In the genomic region with DNA sequence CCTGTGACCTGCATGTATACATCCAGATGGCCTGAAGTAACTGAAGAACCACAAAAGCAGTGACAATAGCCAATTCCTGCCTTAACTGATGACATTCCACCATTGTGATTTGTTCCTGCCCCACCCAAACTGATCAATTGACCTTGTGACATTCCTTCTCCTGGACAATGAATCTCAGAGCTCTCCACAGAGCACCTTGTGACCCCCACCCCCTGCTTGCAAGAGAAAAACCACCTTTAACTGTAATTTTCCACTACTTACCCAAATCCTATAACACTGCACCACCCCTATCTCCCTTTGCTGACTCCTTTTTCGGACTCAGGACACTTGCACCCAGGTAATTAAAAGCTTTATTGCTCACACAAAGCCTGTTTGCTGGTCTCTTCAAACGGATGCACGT, we compare ENCODE assay signal across 24 cellular contexts.
"Had no signal": no experiment of that assay in that cellular context is flagged by ENCODE, and none has a peak within 500 bp of the region (broad histone marks: within the 10 kb centered on the region; RNA-seq: fewer than 3 reads in every experiment).

No MANE protein-coding gene starts in this region.

- H3K9me3 ChIP-seq: esophagus squamous epithelium, stomach, thyroid gland, upper lobe of right lung had no signal

- ATAC-seq: activated CD8-positive, alpha-beta T cell treated with anti-CD3 and anti-CD28 coated beads for 36 hours; left cardiac atrium; right cardiac atrium; stimulated activated naive B cell treated with anti-CD40 and anti-IgM and Interleukin-4, amounts not matched to agents 10 μg/mL and 1 μg/mL and 100 μg/mL, for 72 hours; T-helper 17 cell; upper lobe of right lung had no signal

- H3K4me3 ChIP-seq: esophagus squamous epithelium, stomach, thyroid gland, upper lobe of right lung had no signal

- H3K36me3 ChIP-seq: esophagus squamous epithelium, stomach, thyroid gland, upper lobe of right lung had no signal

- H3K4me1 Mint-ChIP-seq: central memory CD8-positive, alpha-beta T cell; naive B cell; stimulated activated naive B cell treated with anti-CD40 and anti-IgM and Interleukin-4, amounts not matched to agents 10 μg/mL and 1 μg/mL and 100 μg/mL, for 72 hours; T-helper 17 cell had no signal

- H3K27ac ChIP-seq: epithelial cell of prostate, esophagus squamous epithelium, stomach, thyroid gland, upper lobe of right lung had no signal

- DNase-seq: activated CD4-positive, alpha-beta T cell treated with anti-CD3 and anti-CD28 coated beads, Interleukin-2, amount 50 U/mL, for 1 hour; activated CD8-positive, alpha-beta T cell treated with anti-CD3 and anti-CD28 coated beads for 36 hours; activated naive CD4-positive, alpha-beta T cell treated with Interleukin-2 at 50 U/mL for 16 hours; activated T-cell treated with anti-CD3 and anti-CD28 coated beads, Interleukin-2, amount 50 U/mL, for 48 hours; anterior cingulate cortex; effector CD4-positive, alpha-beta T cell; esophagus squamous epithelium; foreskin melanocyte; left cardiac atrium; mammary epithelial cell; naive B cell; right cardiac atrium; stimulated activated CD4-positive, alpha-beta T cell treated with anti-CD3 and anti-CD28 coated beads, Interleukin-15, amount 100 ng/mL, for 24 hours; stimulated activated CD4-positive, alpha-beta T cell treated with anti-CD3 and anti-CD28 coated beads, Interleukin-2, amount 100 ng/mL, for 24 hours; stimulated activated naive B cell treated with anti-CD40 and anti-IgM and Interleukin-4, amounts not matched to agents 10 μg/mL and 1 μg/mL and 100 μg/mL, for 72 hours; stomach; T-helper 17 cell; thyroid gland; upper lobe of right lung had no signal

- H3K4me1 ChIP-seq: esophagus squamous epithelium, stomach, thyroid gland, upper lobe of right lung had no signal

- H3K27me3 ChIP-seq: esophagus squamous epithelium, stomach, thyroid gland, upper lobe of right lung had no signal

- H3K27me3 Mint-ChIP-seq: activated CD8-positive, alpha-beta T cell treated with anti-CD3 and anti-CD28 coated beads for 36 hours; activated naive CD8-positive, alpha-beta T cell; central memory CD8-positive, alpha-beta T cell; dendritic cell treated with granulocyte-macrophage colony-stimulating factor and Interleukin-4, amounts not matched to agents 40 ng/mL and 50 ng/mL, for 4 days; naive B cell; stimulated activated naive B cell treated with anti-CD40 and anti-IgM and Interleukin-4, amounts not matched to agents 10 μg/mL and 1 μg/mL and 100 μg/mL, for 72 hours; T-helper 17 cell had no signal

- H3K36me3 Mint-ChIP-seq: mesothelial cell of epicardium; naive B cell; stimulated activated naive B cell treated with anti-CD40 and anti-IgM and Interleukin-4, amounts not matched to agents 10 μg/mL and 1 μg/mL and 100 μg/mL, for 72 hours had no signal

- H3K9me3 Mint-ChIP-seq: central memory CD8-positive, alpha-beta T cell had no signal

- H3K27ac Mint-ChIP-seq: activated CD8-positive, alpha-beta T cell treated with anti-CD3 and anti-CD28 coated beads for 36 hours; activated naive CD8-positive, alpha-beta T cell; dendritic cell treated with granulocyte-macrophage colony-stimulating factor and Interleukin-4, amounts not matched to agents 40 ng/mL and 50 ng/mL, for 4 days; mesothelial cell of epicardium; naive B cell; stimulated activated naive B cell treated with anti-CD40 and anti-IgM and Interleukin-4, amounts not matched to agents 10 μg/mL and 1 μg/mL and 100 μg/mL, for 72 hours; T-helper 17 cell had no signal

- H3K4me3 Mint-ChIP-seq: activated CD8-positive, alpha-beta T cell treated with anti-CD3 and anti-CD28 coated beads for 36 hours; activated naive CD8-positive, alpha-beta T cell; central memory CD8-positive, alpha-beta T cell; dendritic cell treated with granulocyte-macrophage colony-stimulating factor and Interleukin-4, amounts not matched to agents 40 ng/mL and 50 ng/mL, for 4 days; mesothelial cell of epicardium; naive B cell; stimulated activated naive B cell treated with anti-CD40 and anti-IgM and Interleukin-4, amounts not matched to agents 10 μg/mL and 1 μg/mL and 100 μg/mL, for 72 hours; T-helper 17 cell had no signal
